In the genomic region with DNA sequence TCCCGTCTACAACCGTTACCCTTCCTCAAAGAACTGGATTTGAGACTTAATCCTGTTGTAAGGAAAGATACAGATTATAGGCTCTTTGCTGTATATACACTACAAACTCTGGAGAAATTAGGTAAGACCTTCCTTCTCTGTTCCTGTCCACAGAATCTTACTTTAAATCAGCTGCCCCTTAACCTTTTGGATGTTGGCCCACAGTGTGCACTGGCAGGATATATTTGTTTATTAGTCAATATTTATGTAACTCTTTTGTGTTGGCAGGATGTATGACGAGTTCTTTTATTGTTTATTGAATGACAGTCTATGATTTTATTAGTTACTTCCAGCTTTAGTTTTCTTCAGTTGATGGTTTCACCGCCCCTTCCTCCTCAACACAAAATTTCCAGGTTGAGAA, we compare ENCODE assay signal across 20 cellular contexts. TPM values are rescaled to one million over a fixed set of nuclear protein-coding genes. Genes with fewer than 3 reads are reported as not detected.
"Had no signal": no experiment of that assay in that cellular context is flagged by ENCODE, and none has a peak within 500 bp of the region (broad histone marks: within the 10 kb centered on the region; RNA-seq: fewer than 3 reads in every experiment).

No MANE protein-coding gene starts in this region.

- H3K36me3 Mint-ChIP-seq: activated naive CD4-positive, alpha-beta T cell treated with anti-CD3 and anti-CD28 coated beads, Interleukin-2, amount 50 U/mL, for 24 hours; immature natural killer cell; naive thymus-derived CD4-positive, alpha-beta T cell; WTC11 had no signal

- H3K9me3 Mint-ChIP-seq: activated CD4-positive, alpha-beta memory T cell treated with anti-CD3 and anti-CD28 coated beads, Interleukin-2, amount 10 ng/mL, durations not matched to agents 7 days and 5 days; activated naive CD4-positive, alpha-beta T cell treated with anti-CD3 and anti-CD28 coated beads, Interleukin-2, amount 50 U/mL, for 24 hours; activated T-cell treated with anti-CD3 and anti-CD28 coated beads, Interleukin-2, amount 50 U/mL, for 4 hours; immature natural killer cell; naive thymus-derived CD4-positive, alpha-beta T cell; T-helper 1 cell treated with Interleukin-12 subunit alpha and Interleukin-12 subunit beta and Interleukin-4 antibody, amounts not matched to agents 30 μg/mL and 1 μg/mL, for 36 hours; WTC11 had no signal

- H3K9me3 ChIP-seq: colonic mucosa, suprapubic skin had no signal

- H3K36me3 ChIP-seq: colonic mucosa, suprapubic skin had no signal

- H3K27ac ChIP-seq: foreskin keratinocyte, parathyroid adenoma, skin epidermis, suprapubic skin had no signal

- H3K4me1 ChIP-seq: foreskin keratinocyte, suprapubic skin had no signal

- H3K9ac ChIP-seq: parathyroid adenoma had no signal

- H3K4me1 Mint-ChIP-seq: activated CD4-positive, alpha-beta memory T cell treated with anti-CD3 and anti-CD28 coated beads, Interleukin-2, amount 10 ng/mL, durations not matched to agents 7 days and 5 days; activated naive CD4-positive, alpha-beta T cell treated with anti-CD3 and anti-CD28 coated beads, Interleukin-2, amount 50 U/mL, for 24 hours; immature natural killer cell; naive thymus-derived CD4-positive, alpha-beta T cell; WTC11 had no signal

- H3K4me3 Mint-ChIP-seq: activated CD4-positive, alpha-beta memory T cell treated with anti-CD3 and anti-CD28 coated beads, Interleukin-2, amount 10 ng/mL, durations not matched to agents 7 days and 5 days; activated naive CD4-positive, alpha-beta T cell treated with anti-CD3 and anti-CD28 coated beads, Interleukin-2, amount 50 U/mL, for 24 hours; activated T-cell treated with anti-CD3 and anti-CD28 coated beads, Interleukin-2, amount 50 U/mL, for 4 hours; immature natural killer cell; naive thymus-derived CD4-positive, alpha-beta T cell; T-helper 1 cell treated with Interleukin-12 subunit alpha and Interleukin-12 subunit beta and Interleukin-4 antibody, amounts not matched to agents 30 μg/mL and 1 μg/mL, for 36 hours; WTC11 had no signal

- H3K79me2 ChIP-seq: parathyroid adenoma had no signal

- H2AFZ ChIP-seq: parathyroid adenoma had no signal

- H3K27me3 ChIP-seq: colonic mucosa, foreskin keratinocyte, suprapubic skin had no signal

- H3K4me3 ChIP-seq: colonic mucosa, skin epidermis, suprapubic skin had no signal

- DNase-seq: activated CD4-positive, alpha-beta memory T cell treated with anti-CD3 and anti-CD28 coated beads, Interleukin-2, amount 10 ng/mL, durations not matched to agents 7 days and 5 days; activated CD4-positive, alpha-beta T cell treated with anti-CD3 and anti-CD28 coated beads for 4 hours; activated effector memory CD4-positive, alpha-beta T cell treated with Interleukin-2 at 50 U/mL for 16 hours; activated T-cell treated with anti-CD3 and anti-CD28 coated beads, Interleukin-2, amount 50 U/mL, for 4 hours; caudate nucleus; colonic mucosa; effector CD4-positive, alpha-beta T cell; foreskin keratinocyte; head of caudate nucleus; immature natural killer cell; naive thymus-derived CD4-positive, alpha-beta T cell; stimulated activated CD4-positive, alpha-beta T cell treated with anti-CD3 and anti-CD28 coated beads, Interleukin-4, amount 100 ng/mL, for 24 hours; stimulated activated naive CD4-positive, alpha-beta T cell; trophoblast cell had no signal

- H3K27ac Mint-ChIP-seq: activated CD4-positive, alpha-beta memory T cell treated with anti-CD3 and anti-CD28 coated beads, Interleukin-2, amount 10 ng/mL, durations not matched to agents 7 days and 5 days; activated naive CD4-positive, alpha-beta T cell treated with anti-CD3 and anti-CD28 coated beads, Interleukin-2, amount 50 U/mL, for 24 hours; immature natural killer cell; naive thymus-derived CD4-positive, alpha-beta T cell; T-helper 1 cell treated with Interleukin-12 subunit alpha and Interleukin-12 subunit beta and Interleukin-4 antibody, amounts not matched to agents 30 μg/mL and 1 μg/mL, for 36 hours; WTC11 had no signal

RNA-seq across cellular contexts. Expression of a gene that starts 19.7 kb away (rescaled TPM):
- total RNA-seq: activated CD4-positive, alpha-beta memory T cell treated with anti-CD3 and anti-CD28 coated beads, Interleukin-2, amount 10 ng/mL, durations not matched to agents 7 days and 5 days; activated T-cell treated with anti-CD3 and anti-CD28 coated beads, Interleukin-2, amount 50 U/mL, for 4 hours; foreskin keratinocyte had no signal
- polyA plus RNA-seq: foreskin keratinocyte; immature natural killer cell; naive thymus-derived CD4-positive, alpha-beta T cell had no signal

RNA-seq across cellular contexts. Expression of a gene that starts 19.8 kb away (rescaled TPM):
- total RNA-seq: foreskin keratinocyte had no signal
- polyA plus RNA-seq: foreskin keratinocyte; immature natural killer cell; naive thymus-derived CD4-positive, alpha-beta T cell had no signal

RNA-seq across cellular contexts. Expression of a gene that starts 47.0 kb away (rescaled TPM):
- total RNA-seq: activated CD4-positive, alpha-beta memory T cell treated with anti-CD3 and anti-CD28 coated beads, Interleukin-2, amount 10 ng/mL, durations not matched to agents 7 days and 5 days had no signal
